In the genomic region with DNA sequence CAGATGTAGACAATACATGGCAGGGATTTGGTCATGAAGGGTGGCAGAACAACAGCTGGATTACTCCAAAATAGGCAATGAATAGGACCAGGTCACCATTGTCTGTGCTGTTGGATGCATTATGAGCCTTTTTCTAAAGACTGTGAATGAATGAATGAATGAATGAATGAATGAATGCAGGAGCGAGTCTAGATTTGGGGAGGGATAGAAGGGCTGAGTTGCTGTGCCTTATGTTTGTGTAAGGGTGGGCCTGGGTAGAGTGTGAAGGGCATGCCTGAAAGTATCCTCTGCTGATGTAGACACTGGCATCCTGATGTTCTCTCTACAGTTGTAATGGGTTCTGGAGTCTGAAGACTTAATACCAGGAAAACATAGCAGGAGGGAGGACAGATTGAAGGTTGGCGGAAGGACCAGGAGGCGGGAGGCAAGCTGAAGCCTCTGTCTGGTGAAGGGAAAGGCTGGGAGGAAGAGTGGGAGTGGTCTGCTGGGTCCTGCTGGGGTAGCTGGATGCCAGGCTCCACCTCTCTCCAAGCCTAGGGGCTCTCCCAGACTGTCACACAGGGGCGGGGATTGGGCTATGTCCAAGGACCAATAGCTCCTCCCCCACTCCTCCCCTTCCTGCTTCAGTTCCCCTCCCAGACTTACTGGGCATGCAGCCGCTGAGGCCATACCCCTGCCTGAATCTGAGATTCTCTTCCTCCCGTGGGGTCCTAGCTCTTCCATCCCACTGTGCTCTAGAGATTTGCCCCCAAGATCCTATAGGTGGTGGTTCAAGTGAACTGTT, we compare ENCODE assay signal across 1 cellular context.
A peak's percentile ranks its signal among the peaks of the same experiment; 100 is the strongest.
TF ChIP-seq lines count a peak whose summit lies in the region.

No MANE protein-coding gene starts in this region.

TF ChIP-seq in HEK293, 187 proteins besides CTCF, POLR2A, EP300 and RAD21 (continued from another document):
- TF ChIP-seq, protein P1, sequence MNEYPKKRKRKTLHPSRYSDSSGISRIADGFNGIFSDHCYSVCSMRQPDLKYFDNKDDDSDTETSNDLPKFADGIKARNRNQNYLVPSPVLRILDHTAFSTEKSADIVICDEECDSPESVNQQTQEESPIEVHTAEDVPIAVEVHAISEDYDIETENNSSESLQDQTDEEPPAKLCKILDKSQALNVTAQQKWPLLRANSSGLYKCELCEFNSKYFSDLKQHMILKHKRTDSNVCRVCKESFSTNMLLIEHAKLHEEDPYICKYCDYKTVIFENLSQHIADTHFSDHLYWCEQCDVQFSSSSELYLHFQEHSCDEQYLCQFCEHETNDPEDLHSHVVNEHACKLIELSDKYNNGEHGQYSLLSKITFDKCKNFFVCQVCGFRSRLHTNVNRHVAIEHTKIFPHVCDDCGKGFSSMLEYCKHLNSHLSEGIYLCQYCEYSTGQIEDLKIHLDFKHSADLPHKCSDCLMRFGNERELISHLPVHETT (tag by site-specific recombination; IDR thresholded peaks at IDR 0.05): no peak
- TF ChIP-seq, protein P2, sequence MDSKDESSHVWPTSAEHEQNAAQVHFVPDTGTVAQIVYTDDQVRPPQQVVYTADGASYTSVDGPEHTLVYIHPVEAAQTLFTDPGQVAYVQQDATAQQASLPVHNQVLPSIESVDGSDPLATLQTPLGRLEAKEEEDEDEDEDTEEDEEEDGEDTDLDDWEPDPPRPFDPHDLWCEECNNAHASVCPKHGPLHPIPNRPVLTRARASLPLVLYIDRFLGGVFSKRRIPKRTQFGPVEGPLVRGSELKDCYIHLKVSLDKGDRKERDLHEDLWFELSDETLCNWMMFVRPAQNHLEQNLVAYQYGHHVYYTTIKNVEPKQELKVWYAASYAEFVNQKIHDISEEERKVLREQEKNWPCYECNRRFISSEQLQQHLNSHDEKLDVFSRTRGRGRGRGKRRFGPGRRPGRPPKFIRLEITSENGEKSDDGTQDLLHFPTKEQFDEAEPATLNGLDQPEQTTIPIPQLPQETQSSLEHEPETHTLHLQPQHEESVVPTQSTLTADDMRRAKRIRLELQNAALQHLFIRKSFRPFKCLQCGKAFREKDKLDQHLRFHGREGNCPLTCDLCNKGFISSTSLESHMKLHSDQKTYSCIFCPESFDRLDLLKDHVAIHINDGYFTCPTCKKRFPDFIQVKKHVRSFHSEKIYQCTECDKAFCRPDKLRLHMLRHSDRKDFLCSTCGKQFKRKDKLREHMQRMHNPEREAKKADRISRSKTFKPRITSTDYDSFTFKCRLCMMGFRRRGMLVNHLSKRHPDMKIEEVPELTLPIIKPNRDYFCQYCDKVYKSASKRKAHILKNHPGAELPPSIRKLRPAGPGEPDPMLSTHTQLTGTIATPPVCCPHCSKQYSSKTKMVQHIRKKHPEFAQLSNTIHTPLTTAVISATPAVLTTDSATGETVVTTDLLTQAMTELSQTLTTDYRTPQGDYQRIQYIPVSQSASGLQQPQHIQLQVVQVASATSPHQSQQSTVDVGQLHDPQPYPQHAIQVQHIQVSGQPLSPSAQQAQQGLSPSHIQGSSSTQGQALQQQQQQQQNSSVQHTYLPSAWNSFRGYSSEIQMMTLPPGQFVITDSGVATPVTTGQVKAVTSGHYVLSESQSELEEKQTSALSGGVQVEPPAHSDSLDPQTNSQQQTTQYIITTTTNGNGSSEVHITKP (tag by site-specific recombination; IDR thresholded peaks at IDR 0.05): peak; percentile 27; the same call in 1 of the 2 replicates
- TF ChIP-seq ZEB2 (tag by site-specific recombination; IDR thresholded peaks at IDR 0.05) (no peak), ZNF658 (tag by site-specific recombination; IDR thresholded peaks at IDR 0.05) (no peak), ZNF366 (tag by site-specific recombination; conservative IDR thresholded peaks at IDR 0.05) (no peak), ZNF629 (tag by site-specific recombination; IDR thresholded peaks at IDR 0.05) (no peak), KLF1 (tag by site-specific recombination; IDR thresholded peaks at IDR 0.05) (no peak), KLF7 (tag by site-specific recombination; IDR thresholded peaks at IDR 0.05; ENCODE audit: borderline replicate concordance) (no peak), EGR2 (tag by site-specific recombination; IDR thresholded peaks at IDR 0.05; ENCODE audit: low read depth) (no peak), ZNF843 (tag by site-specific recombination; IDR thresholded peaks at IDR 0.05) (no peak), ZXDB (tag by site-specific recombination; IDR thresholded peaks at IDR 0.05) (peak; percentile 94), SETDB1 (IDR thresholded peaks at IDR 0.05; ENCODE audit: insufficient read length, low read length) (no peak), SP7 (tag by site-specific recombination; IDR thresholded peaks at IDR 0.05) (no peak), ZNF292 (tag by site-specific recombination; IDR thresholded peaks at IDR 0.05; ENCODE audit: borderline replicate concordance, low read depth) (no peak), TRIM28 (IDR thresholded peaks at IDR 0.05; ENCODE audit: borderline replicate concordance, low read length) (no peak), GLI4 (tag by site-specific recombination; IDR thresholded peaks at IDR 0.05) (no peak), ZNF560 (tag by site-specific recombination; IDR thresholded peaks at IDR 0.05; ENCODE audit: borderline replicate concordance) (no peak), ZNF660 (tag by site-specific recombination; IDR thresholded peaks at IDR 0.05) (no peak), ZFHX2 (tag by site-specific recombination; conservative IDR thresholded peaks at IDR 0.05) (no peak), ZNF10 (tag by site-specific recombination; IDR thresholded peaks at IDR 0.05) (peak; percentile 51; the same call in 1 of the 2 replicates), ZNF274 (IDR thresholded peaks at IDR 0.05; ENCODE audit: low read length) (no peak), ZNF274 (tag by site-specific recombination; IDR thresholded peaks at IDR 0.05; ENCODE audit: borderline replicate concordance) (no peak), ZNF510 (tag by site-specific recombination; IDR thresholded peaks at IDR 0.05; ENCODE audit: insufficient replicate concordance) (no peak), GLIS2 (tag by site-specific recombination; IDR thresholded peaks at IDR 0.05) (peak; percentile 66), SCRT1 (tag by site-specific recombination; IDR thresholded peaks at IDR 0.05; ENCODE audit: borderline replicate concordance) (no peak), ZNF600 (tag by site-specific recombination; IDR thresholded peaks at IDR 0.05) (no peak), ZNF701 (tag by site-specific recombination; IDR thresholded peaks at IDR 0.05) (no peak), KLF9 (tag by site-specific recombination; IDR thresholded peaks at IDR 0.05; ENCODE audit: low read depth) (peak; percentile 58; the same call in 1 of the 2 replicates), ZNF335 (tag by site-specific recombination; conservative IDR thresholded peaks at IDR 0.05) (peak; percentile 81), ZNF473 (tag by site-specific recombination; IDR thresholded peaks at IDR 0.05) (no peak), HOXD13 (CRISPR knock-in tag; IDR thresholded peaks at IDR 0.05; ENCODE audit: borderline replicate concordance) (no peak), ZNF184 (tag by site-specific recombination; IDR thresholded peaks at IDR 0.05) (no peak), ZBTB17 (tag by site-specific recombination; IDR thresholded peaks at IDR 0.05) (peak; percentile 29), ZBTB8A (tag by site-specific recombination; IDR thresholded peaks at IDR 0.05) (no peak), ZNF24 (tag by site-specific recombination; IDR thresholded peaks at IDR 0.05) (peak; percentile 81), ZNF530 (tag by site-specific recombination; IDR thresholded peaks at IDR 0.05; ENCODE audit: low read depth) (no peak), ZNF121 (tag by site-specific recombination; IDR thresholded peaks at IDR 0.05) (no peak), ZNF626 (tag by site-specific recombination; IDR thresholded peaks at IDR 0.05) (no peak)
- TF ChIP-seq, protein P3, sequence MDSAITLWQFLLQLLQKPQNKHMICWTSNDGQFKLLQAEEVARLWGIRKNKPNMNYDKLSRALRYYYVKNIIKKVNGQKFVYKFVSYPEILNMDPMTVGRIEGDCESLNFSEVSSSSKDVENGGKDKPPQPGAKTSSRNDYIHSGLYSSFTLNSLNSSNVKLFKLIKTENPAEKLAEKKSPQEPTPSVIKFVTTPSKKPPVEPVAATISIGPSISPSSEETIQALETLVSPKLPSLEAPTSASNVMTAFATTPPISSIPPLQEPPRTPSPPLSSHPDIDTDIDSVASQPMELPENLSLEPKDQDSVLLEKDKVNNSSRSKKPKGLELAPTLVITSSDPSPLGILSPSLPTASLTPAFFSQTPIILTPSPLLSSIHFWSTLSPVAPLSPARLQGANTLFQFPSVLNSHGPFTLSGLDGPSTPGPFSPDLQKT (IDR thresholded peaks at IDR 0.05; ENCODE audit: borderline replicate concordance, low read depth, low read length): no peak
- TF ChIP-seq, protein P4, sequence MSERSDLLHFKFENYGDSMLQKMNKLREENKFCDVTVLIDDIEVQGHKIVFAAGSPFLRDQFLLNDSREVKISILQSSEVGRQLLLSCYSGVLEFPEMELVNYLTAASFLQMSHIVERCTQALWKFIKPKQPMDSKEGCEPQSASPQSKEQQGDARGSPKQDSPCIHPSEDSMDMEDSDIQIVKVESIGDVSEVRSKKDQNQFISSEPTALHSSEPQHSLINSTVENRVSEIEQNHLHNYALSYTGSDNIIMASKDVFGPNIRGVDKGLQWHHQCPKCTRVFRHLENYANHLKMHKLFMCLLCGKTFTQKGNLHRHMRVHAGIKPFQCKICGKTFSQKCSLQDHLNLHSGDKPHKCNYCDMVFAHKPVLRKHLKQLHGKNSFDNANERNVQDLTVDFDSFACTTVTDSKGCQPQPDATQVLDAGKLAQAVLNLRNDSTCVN (tag by site-specific recombination; optimal IDR thresholded peaks at IDR 0.05): no peak
- TF ChIP-seq, protein P5, sequence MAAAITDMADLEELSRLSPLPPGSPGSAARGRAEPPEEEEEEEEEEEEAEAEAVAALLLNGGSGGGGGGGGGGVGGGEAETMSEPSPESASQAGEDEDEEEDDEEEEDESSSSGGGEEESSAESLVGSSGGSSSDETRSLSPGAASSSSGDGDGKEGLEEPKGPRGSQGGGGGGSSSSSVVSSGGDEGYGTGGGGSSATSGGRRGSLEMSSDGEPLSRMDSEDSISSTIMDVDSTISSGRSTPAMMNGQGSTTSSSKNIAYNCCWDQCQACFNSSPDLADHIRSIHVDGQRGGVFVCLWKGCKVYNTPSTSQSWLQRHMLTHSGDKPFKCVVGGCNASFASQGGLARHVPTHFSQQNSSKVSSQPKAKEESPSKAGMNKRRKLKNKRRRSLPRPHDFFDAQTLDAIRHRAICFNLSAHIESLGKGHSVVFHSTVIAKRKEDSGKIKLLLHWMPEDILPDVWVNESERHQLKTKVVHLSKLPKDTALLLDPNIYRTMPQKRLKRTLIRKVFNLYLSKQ (tag by site-specific recombination; IDR thresholded peaks at IDR 0.05; ENCODE audit: borderline replicate concordance): no peak
- TF ChIP-seq, protein P6, sequence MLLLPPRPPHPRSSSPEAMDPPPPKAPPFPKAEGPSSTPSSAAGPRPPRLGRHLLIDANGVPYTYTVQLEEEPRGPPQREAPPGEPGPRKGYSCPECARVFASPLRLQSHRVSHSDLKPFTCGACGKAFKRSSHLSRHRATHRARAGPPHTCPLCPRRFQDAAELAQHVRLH (tag by site-specific recombination; IDR thresholded peaks at IDR 0.05): no peak
- TF ChIP-seq, protein P7, sequence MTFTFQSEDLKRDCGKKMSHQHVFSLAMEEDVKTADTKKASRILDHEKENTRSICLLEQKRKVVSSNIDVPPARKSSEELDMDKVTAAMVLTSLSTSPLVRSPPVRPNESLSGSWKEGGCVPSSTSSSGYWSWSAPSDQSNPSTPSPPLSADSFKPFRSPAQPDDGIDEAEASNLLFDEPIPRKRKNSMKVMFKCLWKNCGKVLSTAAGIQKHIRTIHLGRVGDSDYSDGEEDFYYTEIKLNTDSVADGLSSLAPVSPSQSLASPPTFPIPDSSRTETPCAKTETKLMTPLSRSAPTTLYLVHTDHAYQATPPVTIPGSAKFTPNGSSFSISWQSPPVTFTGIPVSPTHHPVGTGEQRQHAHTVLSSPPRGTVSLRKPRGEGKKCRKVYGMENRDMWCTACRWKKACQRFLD (tag by site-specific recombination; IDR thresholded peaks at IDR 0.05): no peak
- TF ChIP-seq, protein P8, sequence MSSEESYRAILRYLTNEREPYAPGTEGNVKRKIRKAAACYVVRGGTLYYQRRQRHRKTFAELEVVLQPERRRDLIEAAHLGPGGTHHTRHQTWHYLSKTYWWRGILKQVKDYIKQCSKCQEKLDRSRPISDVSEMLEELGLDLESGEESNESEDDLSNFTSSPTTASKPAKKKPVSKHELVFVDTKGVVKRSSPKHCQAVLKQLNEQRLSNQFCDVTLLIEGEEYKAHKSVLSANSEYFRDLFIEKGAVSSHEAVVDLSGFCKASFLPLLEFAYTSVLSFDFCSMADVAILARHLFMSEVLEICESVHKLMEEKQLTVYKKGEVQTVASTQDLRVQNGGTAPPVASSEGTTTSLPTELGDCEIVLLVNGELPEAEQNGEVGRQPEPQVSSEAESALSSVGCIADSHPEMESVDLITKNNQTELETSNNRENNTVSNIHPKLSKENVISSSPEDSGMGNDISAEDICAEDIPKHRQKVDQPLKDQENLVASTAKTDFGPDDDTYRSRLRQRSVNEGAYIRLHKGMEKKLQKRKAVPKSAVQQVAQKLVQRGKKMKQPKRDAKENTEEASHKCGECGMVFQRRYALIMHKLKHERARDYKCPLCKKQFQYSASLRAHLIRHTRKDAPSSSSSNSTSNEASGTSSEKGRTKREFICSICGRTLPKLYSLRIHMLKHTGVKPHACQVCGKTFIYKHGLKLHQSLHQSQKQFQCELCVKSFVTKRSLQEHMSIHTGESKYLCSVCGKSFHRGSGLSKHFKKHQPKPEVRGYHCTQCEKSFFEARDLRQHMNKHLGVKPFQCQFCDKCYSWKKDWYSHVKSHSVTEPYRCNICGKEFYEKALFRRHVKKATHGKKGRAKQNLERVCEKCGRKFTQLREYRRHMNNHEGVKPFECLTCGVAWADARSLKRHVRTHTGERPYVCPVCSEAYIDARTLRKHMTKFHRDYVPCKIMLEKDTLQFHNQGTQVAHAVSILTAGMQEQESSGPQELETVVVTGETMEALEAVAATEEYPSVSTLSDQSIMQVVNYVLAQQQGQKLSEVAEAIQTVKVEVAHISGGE (tag by site-specific recombination; conservative IDR thresholded peaks at IDR 0.05; ENCODE audit: low read depth): peak; percentile 42; the same call in 1 of the 2 replicates
- TF ChIP-seq, protein P9, sequence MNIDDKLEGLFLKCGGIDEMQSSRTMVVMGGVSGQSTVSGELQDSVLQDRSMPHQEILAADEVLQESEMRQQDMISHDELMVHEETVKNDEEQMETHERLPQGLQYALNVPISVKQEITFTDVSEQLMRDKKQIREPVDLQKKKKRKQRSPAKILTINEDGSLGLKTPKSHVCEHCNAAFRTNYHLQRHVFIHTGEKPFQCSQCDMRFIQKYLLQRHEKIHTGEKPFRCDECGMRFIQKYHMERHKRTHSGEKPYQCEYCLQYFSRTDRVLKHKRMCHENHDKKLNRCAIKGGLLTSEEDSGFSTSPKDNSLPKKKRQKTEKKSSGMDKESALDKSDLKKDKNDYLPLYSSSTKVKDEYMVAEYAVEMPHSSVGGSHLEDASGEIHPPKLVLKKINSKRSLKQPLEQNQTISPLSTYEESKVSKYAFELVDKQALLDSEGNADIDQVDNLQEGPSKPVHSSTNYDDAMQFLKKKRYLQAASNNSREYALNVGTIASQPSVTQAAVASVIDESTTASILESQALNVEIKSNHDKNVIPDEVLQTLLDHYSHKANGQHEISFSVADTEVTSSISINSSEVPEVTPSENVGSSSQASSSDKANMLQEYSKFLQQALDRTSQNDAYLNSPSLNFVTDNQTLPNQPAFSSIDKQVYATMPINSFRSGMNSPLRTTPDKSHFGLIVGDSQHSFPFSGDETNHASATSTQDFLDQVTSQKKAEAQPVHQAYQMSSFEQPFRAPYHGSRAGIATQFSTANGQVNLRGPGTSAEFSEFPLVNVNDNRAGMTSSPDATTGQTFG (tag by site-specific recombination; IDR thresholded peaks at IDR 0.05; ENCODE audit: borderline replicate concordance): no peak
